8 cellular contexts compared by ENCODE assay signal in the genomic region with DNA sequence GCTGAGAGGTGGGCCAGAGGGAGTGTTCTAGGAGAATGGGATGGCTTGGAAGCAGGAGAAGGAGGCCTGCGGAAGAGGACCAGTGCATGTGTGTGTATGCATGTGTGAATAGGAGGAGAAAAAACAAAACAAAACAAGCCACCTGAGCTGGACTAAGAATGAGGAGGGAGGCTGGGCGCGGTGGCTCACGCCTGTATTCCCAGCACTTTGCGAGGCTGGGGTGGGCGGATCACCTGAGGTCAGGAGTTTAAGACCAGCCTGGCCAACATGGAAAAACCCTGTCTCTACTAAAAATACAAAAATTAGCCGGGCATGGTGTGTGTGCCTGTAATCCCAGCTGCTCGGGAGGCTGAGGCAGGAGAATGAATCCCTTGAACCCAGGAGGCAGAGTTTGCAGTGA. TPM values are rescaled to one million over a fixed set of nuclear protein-coding genes. Genes with fewer than 3 reads are reported as not detected.
DNase-seq lines count a peak whose midpoint lies in the region; ATAC-seq and TF ChIP-seq lines count a peak whose summit lies in the region.
"Not testable (repeated sequence)": the region's sequence is repeated elsewhere in the genome, so short reads cannot be mapped to it uniquely, and the experiment has no call there.

No MANE protein-coding gene starts in this region.

- H3K27ac Mint-ChIP-seq in T-helper 17 cell = peak overlapping the region; percentile 62
- H3K27ac Mint-ChIP-seq in brain = peak overlapping the region in 4 of 5 experiments; percentile 6 to 51 (median 38)
- peak overlapping the region in 2 of 3 experiments; percentile 47 to 49 for H3K27ac Mint-ChIP-seq in nephron
- H3K27ac Mint-ChIP-seq in neural progenitor cell = peak overlapping the region; percentile 7

- ATAC-seq in T-helper 17 cell = not testable (repeated sequence)

- H3K4me1 Mint-ChIP-seq in T-helper 17 cell = not testable (repeated sequence)
- peaks cover 14% of the 10 kb centered on the region for H3K4me1 Mint-ChIP-seq in brain
- H3K4me1 Mint-ChIP-seq in nephron = peaks cover 27% of the 10 kb centered on the region
- H3K4me1 Mint-ChIP-seq in neural progenitor cell = peaks cover 18% of the 10 kb centered on the region

- not testable (repeated sequence) for H3K9me3 Mint-ChIP-seq in brain, nephron, neural progenitor cell

- H3K9ac ChIP-seq in neural progenitor cell = not testable (repeated sequence)

- H2AFZ ChIP-seq in neural progenitor cell (replicated peaks) = not testable (repeated sequence)

- H3F3A ChIP-seq in neural progenitor cell (ENCODE audit: low read depth) = not testable (repeated sequence)

- H4K20me1 ChIP-seq in neural progenitor cell (ENCODE audit: low read depth) = not testable (repeated sequence)

- H3K27ac ChIP-seq in HEK293 (ENCODE audit: extremely low read depth, low read depth, low read length); neural progenitor cell: not testable (repeated sequence)
- peak overlapping the region; percentile 95 for H3K27ac ChIP-seq in cingulate gyrus (ENCODE audit: low read depth, low read length)
- peak overlapping the region; percentile 30 for H3K27ac ChIP-seq in layer of hippocampus (ENCODE audit: low read depth, low read length)
- peak overlapping the region; percentile 84 for H3K27ac ChIP-seq in temporal lobe (ENCODE audit: low read depth, low read length)

- not testable (repeated sequence) for H3K4me3 ChIP-seq in HEK293 (ENCODE audit: low read depth, low read length); neural progenitor cell

- not testable (repeated sequence) for H3K4me2 ChIP-seq in neural progenitor cell

- H3K27me3 Mint-ChIP-seq in T-helper 17 cell (peaks cover 10% of the 10 kb centered on the region), neural progenitor cell (ENCODE audit: insufficient read depth, low read depth) (peaks cover 16% of the 10 kb centered on the region)
- not testable (repeated sequence) for H3K27me3 Mint-ChIP-seq in brain; nephron (ENCODE audit: low read depth)

- H3K36me3 ChIP-seq in HEK293 (ENCODE audit: control insufficient read depth in 2 of 2, insufficient read depth in 1 of 2, low read length in 2 of 2); neural progenitor cell: not testable (repeated sequence)

- not testable (repeated sequence) for H3K4me3 Mint-ChIP-seq in T-helper 17 cell, brain, nephron, neural progenitor cell

- not testable (repeated sequence) for H3K27me3 ChIP-seq in layer of hippocampus (ENCODE audit: control insufficient read depth, insufficient read depth, low read length); neural progenitor cell

- not testable (repeated sequence) for TF ChIP-seq CTCF in HEK293 (tag by site-specific recombination; IDR thresholded peaks at IDR 0.05); brain (conservative IDR thresholded peaks at IDR 0.05); nephron (IDR thresholded peaks at IDR 0.05; ENCODE audit: unreplicated experiment in 3 of 3); neural progenitor cell (IDR thresholded peaks at IDR 0.05)

- H3K79me2 ChIP-seq in neural progenitor cell (ENCODE audit: low read depth) = not testable (repeated sequence)

- not testable (repeated sequence) for H3K4me1 ChIP-seq in HEK293 (ENCODE audit: control insufficient read depth, insufficient read depth, low read length); neural progenitor cell

- CTCF ChIA-PET in HEK293 (lab: Yijun Ruan, JAX) = interaction anchor here (2.6 to 2.7 kb wide), 2 partner anchors 17 to 21 kb away, joined by 17 to 19 read pairs; no protein-coding TSS in a partner anchor

- POLR2A ChIA-PET in HEK293 (lab: Yijun Ruan, JAX) = interaction anchor here (1.4 kb wide), 1 partner anchor 20 kb away, joined by 5 read pairs; no protein-coding TSS in a partner anchor

- H3K36me3 Mint-ChIP-seq in T-helper 17 cell (ENCODE audit: low read depth); brain; nephron (ENCODE audit: low read depth); neural progenitor cell: not testable (repeated sequence)

- H3K9me3 ChIP-seq in HEK293 (ENCODE audit: control insufficient read depth, insufficient read depth, low read depth, low read length); T-helper 17 cell (ENCODE audit: control insufficient read depth, low read length, poor library complexity, severe bottlenecking); neural progenitor cell (ENCODE audit: low read depth): not testable (repeated sequence)

- DNase-seq in T-helper 17 cell; neural progenitor cell (ENCODE audit: low spot score): not testable (repeated sequence)

TF ChIP-seq in HEK293, 187 proteins besides CTCF, POLR2A, EP300 and RAD21:
- TF ChIP-seq KLF1 (tag by site-specific recombination; IDR thresholded peaks at IDR 0.05) = peak; percentile 69

RNA-seq across cellular contexts. Expression of a gene that starts 7.9 kb away (rescaled TPM):
- total RNA-seq in T-helper 17 cell (1 to 10 TPM; 6.0 to 8.2 TPM), neural progenitor cell (ENCODE audit: low replicate concordance) (9.8 and 16.7 TPM in 2 replicates), temporal lobe (27.5 TPM)
- polyA plus RNA-seq in brain (ENCODE audit: insufficient read depth, low read depth, low replicate concordance) = 11.6 TPM

RNA-seq across cellular contexts. Expression of a gene that starts 21.6 kb away (rescaled TPM):
- total RNA-seq in T-helper 17 cell (10 to 100 TPM; 61.7 to 76.3 TPM), neural progenitor cell (ENCODE audit: low replicate concordance) (95.6 and 109 TPM in 2 replicates), temporal lobe (53.1 TPM)
- polyA plus RNA-seq in brain (ENCODE audit: insufficient read depth, low read depth, low replicate concordance) = 92.9 TPM

RNA-seq across cellular contexts. Expression of a gene that starts 51.8 kb away (rescaled TPM):
- 100 to 1,000 TPM; 132 to 145 TPM for total RNA-seq in T-helper 17 cell
- polyA plus RNA-seq in brain (ENCODE audit: insufficient read depth, low read depth, low replicate concordance) = 2.8 TPM
- total RNA-seq in neural progenitor cell (ENCODE audit: low replicate concordance) = 12.6 and 18.2 TPM in 2 replicates
- total RNA-seq in temporal lobe = 5.9 TPM

RNA-seq across cellular contexts. Expression of a gene that starts 55.2 kb away (rescaled TPM):
- total RNA-seq in T-helper 17 cell = 1 to 10 TPM; 6.5 to 8.0 TPM
- 113 TPM for polyA plus RNA-seq in brain (ENCODE audit: insufficient read depth, low read depth, low replicate concordance)
- 25.0 and 31.3 TPM in 2 replicates for total RNA-seq in neural progenitor cell (ENCODE audit: low replicate concordance)
- total RNA-seq in temporal lobe = 42.8 TPM

Comparison
In these comparisons a context has a peak if more than half of its experiments do, and no peak if none do; other contexts are left out.
1. H3K27ac Mint-ChIP-seq: peak in every context shown above with its lines; median percentile 62 in T-helper 17 cell; 48 in nephron; 38 in brain; 7 in neural progenitor cell.